ENCODE assay signal across 4 cellular contexts in the genomic region with DNA sequence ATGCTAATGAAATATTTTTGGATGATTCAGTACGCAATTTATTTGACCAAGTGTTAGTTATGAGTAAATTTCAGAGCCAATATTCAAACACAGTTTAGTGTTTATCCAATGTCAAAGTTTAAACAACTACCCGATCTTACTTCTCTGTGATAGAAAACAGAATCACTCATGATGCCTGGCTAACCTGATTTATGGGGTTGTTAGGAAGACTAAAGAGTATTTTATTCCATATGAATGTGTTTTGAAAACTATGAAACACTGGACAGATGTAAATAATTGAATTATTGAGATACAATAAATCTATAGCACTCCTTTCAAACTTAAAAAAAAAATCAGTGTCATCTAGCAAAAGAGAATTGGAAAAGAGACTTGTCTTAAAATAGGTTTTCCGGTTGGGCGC.
"Had no signal": no experiment of that assay in that cellular context is flagged by ENCODE, and none has a peak within 500 bp of the region (broad histone marks: within the 10 kb centered on the region; RNA-seq: fewer than 3 reads in every experiment).

No MANE protein-coding gene starts in this region.

- H3K4me3 Mint-ChIP-seq: GM23338, H9, IgD-negative memory B cell had no signal

- H3K4me2 ChIP-seq: GM23338 had no signal

- H3K27ac Mint-ChIP-seq: H9, IgD-negative memory B cell had no signal

- H2AFZ ChIP-seq: GM23338 had no signal

- H3K36me3 Mint-ChIP-seq: IgD-negative memory B cell had no signal

- H3K4me3 ChIP-seq: GM23338 had no signal

- ATAC-seq: GM23338 had no signal

- DNase-seq: H9, HCEC 1CT had no signal

- H3K27me3 Mint-ChIP-seq: IgD-negative memory B cell had no signal

- H3K4me1 Mint-ChIP-seq: GM23338, H9, IgD-negative memory B cell had no signal
